Comparison of ENCODE assay signal across 8 cellular contexts in genomic region chr6:34223381-34223963, GRCh38. TPM values are rescaled to one million over a fixed set of nuclear protein-coding genes. Genes with fewer than 3 reads are reported as not detected.
DNase-seq lines count a peak whose midpoint lies in the region; ATAC-seq, FAIRE-seq and TF ChIP-seq lines count a peak whose summit lies in the region.

No MANE protein-coding gene starts in this region.

- intact Hi-C loops in ascending aorta (cut with DNase I): loop anchor here (1.0 kb wide), 1 partner anchor 169 kb away; the partner anchor contains the start of gene NUDT3

- no peak for TF ChIP-seq EP300 in suprapubic skin (IDR thresholded peaks at IDR 0.05)

- H3K4me1 ChIP-seq in ascending aorta: peaks cover 0 to 10% of the 10 kb centered on the region in 2 donors
- H3K4me1 ChIP-seq in keratinocyte (ENCODE audit: control insufficient read depth, extremely low read depth, insufficient read depth, low read length): peaks cover 41% of the 10 kb centered on the region
- peaks cover 45% of the 10 kb centered on the region for H3K4me1 ChIP-seq in suprapubic skin

- H3K27me3 ChIP-seq in ascending aorta (no peaks in the 10 kb centered on the region), keratinocyte (ENCODE audit: control insufficient read depth, extremely low read depth, insufficient read depth, low read length) (no peaks in the 10 kb centered on the region), suprapubic skin (no peaks in the 10 kb centered on the region)

- H3K36me3 ChIP-seq in ascending aorta: no peaks in the 10 kb centered on the region
- no peaks in the 10 kb centered on the region for H3K36me3 ChIP-seq in keratinocyte (ENCODE audit: control insufficient read depth in 2 of 2, extremely low read depth in 1 of 2, insufficient read depth in 2 of 2, low read length in 2 of 2)
- no peaks in the 10 kb centered on the region for H3K36me3 ChIP-seq in suprapubic skin

- H3K27ac ChIP-seq in ascending aorta (peak overlapping the region; percentile 70 to 79), keratinocyte (ENCODE audit: control insufficient read depth, insufficient read depth, low read length) (peak overlapping the region; percentile 85), suprapubic skin (peak overlapping the region; percentile 93)

- TF ChIP-seq POLR2A in suprapubic skin (IDR thresholded peaks at IDR 0.05): no peak

- H4K20me1 ChIP-seq in keratinocyte (ENCODE audit: control insufficient read depth, extremely low read depth, insufficient read depth, low read length): no peaks in the 10 kb centered on the region

- no peaks in the 10 kb centered on the region for H3K79me2 ChIP-seq in keratinocyte (ENCODE audit: control insufficient read depth, insufficient read depth, low read length)

- H3K9ac ChIP-seq in keratinocyte (ENCODE audit: control insufficient read depth, extremely low read depth, insufficient read depth, low read length): peak overlapping the region; percentile 85

- no peaks in the 10 kb centered on the region for H3K9me1 ChIP-seq in keratinocyte (ENCODE audit: control insufficient read depth, extremely low read depth, insufficient read depth, low read length)

- peak; percentile 33 for ATAC-seq in GM18907 (IDR thresholded peaks at IDR 0.05; ENCODE audit: unreplicated experiment)
- peak; percentile 26 for ATAC-seq in HG03066 (IDR thresholded peaks at IDR 0.05; ENCODE audit: low read depth, unreplicated experiment)

- H2AFZ ChIP-seq in keratinocyte (ENCODE audit: control insufficient read depth, low read length): peak overlapping the region; percentile 98

- FAIRE-seq in keratinocyte (lab: Jason Lieb, UNC): no peak

- peak overlapping the region; percentile 94 for H3K4me2 ChIP-seq in keratinocyte (ENCODE audit: control insufficient read depth, extremely low read depth, insufficient read depth, low read depth, low read length)

- TF ChIP-seq CTCF in ascending aorta (IDR thresholded peaks at IDR 0.05) (no peak), keratinocyte (optimal IDR thresholded peaks at IDR 0.05 in 1 of 3, IDR thresholded peaks at IDR 0.05 in 1 of 3, conservative IDR thresholded peaks at IDR 0.05 in 1 of 3; ENCODE audit: extremely low read depth in 1 of 3, insufficient read depth in 2 of 3, low read length in 3 of 3) (no peak), suprapubic skin (IDR thresholded peaks at IDR 0.05) (no peak)

- H3K4me3 ChIP-seq in ascending aorta (peak overlapping the region; percentile 73 to 77), keratinocyte (ENCODE audit: control insufficient read depth in 2 of 3, extremely low read depth in 1 of 3, insufficient read depth in 2 of 3, low read depth in 1 of 3, low read length in 3 of 3) (peak overlapping the region; percentile 25 to 69 (median 35)), suprapubic skin (peak overlapping the region; percentile 64)

- DNase-seq in ascending aorta (ENCODE audit: low spot score in 2 of 2): no peak
- DNase-seq in keratinocyte (ENCODE audit: low read depth, low spot score): no peak
- DNase-seq in suprapubic skin (ENCODE audit: low spot score in 2 of 2): peak in 1 of 2 donors; percentile 75
- DNase-seq in occipital lobe (lab: John Stamatoyannopoulos, UW): no peak
- DNase-seq in pons (ENCODE audit: low spot score): no peak
- DNase-seq in NCI-H2081 treated with DMSO at 0.1 percent for 48 hours (lab: John Stamatoyannopoulos, UW): no peak

- 19% methylated on average over 9 of the region's 16 CpGs for WGBS in suprapubic skin

- no peaks in the 10 kb centered on the region for H3K9me3 ChIP-seq in ascending aorta
- H3K9me3 ChIP-seq in keratinocyte (ENCODE audit: control insufficient read depth, low read depth, low read length): no peaks in the 10 kb centered on the region
- no peaks in the 10 kb centered on the region for H3K9me3 ChIP-seq in suprapubic skin

- dilution Hi-C loops in keratinocyte (cut with MboI; ENCODE audit: extremely low pct_ligation_motif_present, low sequenced_read_pairs): no loop called here

RNA-seq across cellular contexts. Expression of gene HMGA1, which starts 13.2 kb away (rescaled TPM):
- total RNA-seq in ascending aorta: 21.4 TPM
- polyA plus RNA-seq in keratinocyte: 69.1 to 185 TPM (median 160 TPM) in 3 replicates
- 30.9 TPM for polyA plus RNA-seq in keratinocyte (2011; ENCODE audit: low read depth)
- 90.8 and 179 TPM in 2 replicates for polyA plus RNA-seq in keratinocyte (2011; cell fraction: cytosol; rRNA removed)
- polyA plus RNA-seq in keratinocyte (2011; cell fraction: nucleus; rRNA removed): 43.3 and 58.2 TPM in 2 replicates
- polyA plus RNA-seq in keratinocyte (2012; ENCODE audit: low replicate concordance): 162 and 664 TPM in 2 replicates
- 60.7 to 714 TPM (median 117 TPM) in 3 replicates for polyA minus RNA-seq in keratinocyte
- polyA minus RNA-seq in keratinocyte (2011; cell fraction: cytosol; rRNA and poly(A)+ RNA removed): 186 TPM
- polyA minus RNA-seq in keratinocyte (2011; cell fraction: nucleus; rRNA and poly(A)+ RNA removed): 21.0 and 28.2 TPM in 2 replicates
- total RNA-seq in suprapubic skin: 100 to 1,000 TPM in 3 of 4 donors, 10 to 100 TPM in 1; 93.3 to 127 (median 111) TPM
- 25.0 TPM for total RNA-seq in occipital lobe

RNA-seq across cellular contexts. Expression of gene SMIM29, which starts 25.3 kb away (rescaled TPM):
- total RNA-seq in ascending aorta (9.2 TPM), suprapubic skin (10 to 100 TPM; 45.2 to 58.8 (median 51.2) TPM), occipital lobe (18.7 TPM)
- 27.4 to 49.3 TPM (median 33.0 TPM) in 3 replicates for polyA plus RNA-seq in keratinocyte
- 16.0 TPM for polyA plus RNA-seq in keratinocyte (2011; ENCODE audit: low read depth)
- polyA plus RNA-seq in keratinocyte (2011; cell fraction: cytosol; rRNA removed): 35.4 and 62.8 TPM in 2 replicates
- polyA plus RNA-seq in keratinocyte (2011; cell fraction: nucleus; rRNA removed): 27.3 and 38.3 TPM in 2 replicates
- polyA plus RNA-seq in keratinocyte (2012; ENCODE audit: low replicate concordance): 48.3 and 50.2 TPM in 2 replicates
- polyA minus RNA-seq in keratinocyte: 18.6 to 50.4 TPM (median 32.2 TPM) in 3 replicates
- polyA minus RNA-seq in keratinocyte (2011; cell fraction: cytosol; rRNA and poly(A)+ RNA removed): 78.5 TPM
- 5.9 and 6.0 TPM in 2 replicates for polyA minus RNA-seq in keratinocyte (2011; cell fraction: nucleus; rRNA and poly(A)+ RNA removed)
